18 cellular contexts compared by ENCODE assay signal in the genomic region with DNA sequence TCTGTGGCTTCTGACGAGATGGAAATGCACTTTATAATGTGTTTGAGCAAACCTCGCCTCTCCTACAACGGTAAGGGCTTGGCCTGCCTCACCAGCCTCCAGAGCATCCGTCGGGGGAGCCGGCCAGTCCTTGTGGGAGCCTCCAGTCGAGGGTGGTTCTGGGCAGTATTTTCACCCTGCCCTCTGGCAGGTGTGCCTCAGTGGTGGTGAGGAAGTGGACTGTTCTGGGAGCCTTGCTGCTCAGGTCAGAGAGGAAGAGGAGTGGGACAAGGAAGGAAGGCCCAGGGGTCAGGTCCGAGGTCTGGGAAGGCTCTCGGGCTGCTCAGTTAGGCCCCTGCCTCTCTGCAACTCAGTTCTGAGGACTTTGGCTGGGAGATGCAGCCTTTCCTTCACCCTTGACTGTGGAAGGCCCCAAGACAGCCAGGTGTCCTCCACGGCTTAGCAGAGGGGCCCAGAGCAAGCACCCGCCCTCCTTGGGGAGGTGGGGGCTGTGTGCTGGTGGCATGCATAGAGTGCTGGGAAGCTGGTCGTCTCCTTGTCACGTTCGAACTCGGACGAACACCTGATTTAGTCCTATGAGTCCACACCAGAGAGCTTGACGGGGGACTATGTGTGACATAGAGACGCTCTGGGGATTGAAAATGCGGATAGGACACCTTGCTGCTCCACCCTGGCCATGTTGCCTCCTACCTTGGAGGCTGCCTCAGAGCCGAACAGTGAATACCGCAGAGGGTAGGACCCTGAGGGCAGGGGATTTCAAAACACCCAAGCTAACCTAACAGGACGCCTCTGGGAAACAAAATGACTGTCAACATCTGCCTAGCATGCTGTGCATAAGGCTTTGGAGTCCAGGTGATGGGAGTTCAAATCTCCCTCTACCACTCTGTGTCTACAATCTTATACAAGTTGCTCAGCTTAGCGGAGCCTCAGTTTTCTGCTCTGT.
"Had no signal": no experiment of that assay in that cellular context is flagged by ENCODE, and none has a peak within 500 bp of the region (broad histone marks: within the 10 kb centered on the region; RNA-seq: fewer than 3 reads in every experiment).

No MANE protein-coding gene starts in this region.

- DNase-seq: activated CD4-positive, alpha-beta T cell treated with anti-CD3 and anti-CD28 coated beads, Interleukin-2, amount 50 U/mL, for 4 hours; activated CD4-positive, CD25-positive, alpha-beta regulatory T cell treated with anti-CD3 and anti-CD28 coated beads, Interleukin-2, amount 50 U/mL, for 72 hours; activated gamma-delta T cell treated with Interleukin-2 at 50 U/mL for 16 hours; anterior cingulate cortex; brain microvascular endothelial cell; cerebellar nuclear complex; effector memory CD4-positive, alpha-beta T cell; natural killer cell; nucleus accumbens; stimulated activated CD4-positive, alpha-beta T cell treated with anti-CD3 and anti-CD28 coated beads, Interleukin-15, amount 100 ng/mL, for 24 hours; stimulated activated CD4-positive, alpha-beta T cell treated with anti-CD3 and anti-CD28 coated beads, Interleukin-4, amount 100 ng/mL, for 1 hour; stimulated activated naive B cell treated with anti-CD40 and anti-IgM and Interleukin-4, amounts not matched to agents 10 μg/mL and 1 μg/mL and 100 μg/mL, for 72 hours; SW 1271; T1000 had no signal

- H3K27me3 Mint-ChIP-seq: dendritic cell treated with granulocyte-macrophage colony-stimulating factor and Interleukin-4, amounts not matched to agents 40 ng/mL and 50 ng/mL, for 4 days had no signal

- H3K27ac Mint-ChIP-seq: dendritic cell treated with granulocyte-macrophage colony-stimulating factor and Interleukin-4, amounts not matched to agents 40 ng/mL and 50 ng/mL, for 4 days; natural killer cell; stimulated activated naive B cell treated with anti-CD40 and anti-IgM and Interleukin-4, amounts not matched to agents 10 μg/mL and 1 μg/mL and 100 μg/mL, for 72 hours had no signal

- ATAC-seq: gastroesophageal sphincter; natural killer cell; stimulated activated naive B cell treated with anti-CD40 and anti-IgM and Interleukin-4, amounts not matched to agents 10 μg/mL and 1 μg/mL and 100 μg/mL, for 72 hours had no signal

- H3K36me3 ChIP-seq: brain microvascular endothelial cell, transverse colon had no signal

- H3K4me3 Mint-ChIP-seq: dendritic cell treated with granulocyte-macrophage colony-stimulating factor and Interleukin-4, amounts not matched to agents 40 ng/mL and 50 ng/mL, for 4 days; natural killer cell; stimulated activated naive B cell treated with anti-CD40 and anti-IgM and Interleukin-4, amounts not matched to agents 10 μg/mL and 1 μg/mL and 100 μg/mL, for 72 hours had no signal

- H3K9me3 ChIP-seq: gastroesophageal sphincter, transverse colon had no signal

- H3K4me3 ChIP-seq: gastroesophageal sphincter, skin epidermis, transverse colon had no signal

- H3K9me3 Mint-ChIP-seq: dendritic cell treated with granulocyte-macrophage colony-stimulating factor and Interleukin-4, amounts not matched to agents 40 ng/mL and 50 ng/mL, for 4 days; natural killer cell; stimulated activated naive B cell treated with anti-CD40 and anti-IgM and Interleukin-4, amounts not matched to agents 10 μg/mL and 1 μg/mL and 100 μg/mL, for 72 hours had no signal

- H3K36me3 Mint-ChIP-seq: natural killer cell; stimulated activated naive B cell treated with anti-CD40 and anti-IgM and Interleukin-4, amounts not matched to agents 10 μg/mL and 1 μg/mL and 100 μg/mL, for 72 hours had no signal
